Comparison of ENCODE assay signal across 8 cellular contexts in genomic region chr11:126268708-126269579, GRCh38. TPM values are rescaled to one million over a fixed set of nuclear protein-coding genes. Genes with fewer than 3 reads are reported as not detected.
DNase-seq lines count a peak whose midpoint lies in the region; ATAC-seq and TF ChIP-seq lines count a peak whose summit lies in the region.

FOXRED1 (plus strand) TSS chr11:126269154; CDS start chr11:126269207, 53 bp downstream.
SRPRA (minus strand) TSS chr11:126268895; CDS start chr11:126268804, 91 bp downstream.

- H3K27ac Mint-ChIP-seq in T-helper 17 cell (peak within 1 kb of the TSS; percentile 100), progenitor cell of endocrine pancreas (peak within 1 kb of the TSS; percentile 99)

- H3K27me3 Mint-ChIP-seq in T-helper 17 cell (no peaks in the 10 kb centered on the region), progenitor cell of endocrine pancreas (no peaks in the 10 kb centered on the region)

- no peak for TF ChIP-seq CTCF in progenitor cell of endocrine pancreas (IDR thresholded peaks at IDR 0.05; ENCODE audit: unreplicated experiment)

- H3K4me1 Mint-ChIP-seq in T-helper 17 cell: peaks cover 34% of the 10 kb centered on the region
- peaks cover 19% of the 10 kb centered on the region for H3K4me1 Mint-ChIP-seq in progenitor cell of endocrine pancreas (ENCODE audit: low read depth)

- peak; percentile 85 for TF ChIP-seq POLR2A in GM15510 (IDR thresholded peaks at IDR 0.05; ENCODE audit: borderline replicate concordance, extremely low read depth, insufficient read length)

- no peaks in the 10 kb centered on the region for H3K9me3 ChIP-seq in T-helper 17 cell (ENCODE audit: control insufficient read depth, low read length, poor library complexity, severe bottlenecking)

- no peaks in the 10 kb centered on the region for H3K9me3 Mint-ChIP-seq in progenitor cell of endocrine pancreas (ENCODE audit: low read depth)

- peaks cover 3% of the 10 kb centered on the region for H3K36me3 Mint-ChIP-seq in T-helper 17 cell (ENCODE audit: low read depth)
- peaks cover 18% of the 10 kb centered on the region for H3K36me3 Mint-ChIP-seq in progenitor cell of endocrine pancreas (ENCODE audit: insufficient read depth)

- peak; percentile 82 for DNase-seq in NCI-H1694 treated with DMSO at 0.1 percent for 48 hours (lab: John Stamatoyannopoulos, UW)
- peak; percentile 99 to 100 (median 99) for DNase-seq in T-helper 17 cell
- peak; percentile 87 to 100 (median 98) for DNase-seq in amygdala (lab: John Stamatoyannopoulos, UW)
- peak; percentile 100 for DNase-seq in left cardiac atrium
- DNase-seq in progenitor cell of endocrine pancreas (ENCODE audit: low spot score, unreplicated experiment): peak; percentile 100
- DNase-seq in ureter (ENCODE audit: low spot score): peak; percentile 100

- peak; percentile 99 for ATAC-seq in HG02885 (IDR thresholded peaks at IDR 0.05; ENCODE audit: poor library complexity, unreplicated experiment)
- ATAC-seq in T-helper 17 cell: peak; percentile 98
- peak; percentile 99 to 100 for ATAC-seq in left cardiac atrium

- intact Hi-C loops in left cardiac atrium (cut with DNase I): loop anchor here in 1 of 2 donors (10.0 kb wide), 1 partner anchor 54 kb away; the partner anchor contains the start of genes FAM118B and RPUSD4

- H3K4me3 Mint-ChIP-seq in T-helper 17 cell: peak within 1 kb of the TSS; percentile 96
- peak within 1 kb of the TSS; percentile 96 for H3K4me3 Mint-ChIP-seq in progenitor cell of endocrine pancreas (ENCODE audit: low read depth)

RNA-seq across cellular contexts. Expression of gene FOXRED1, which starts in this region (rescaled TPM):
- total RNA-seq in T-helper 17 cell (10 to 100 TPM; 21.7 to 24.9 TPM), left cardiac atrium (10 to 100 TPM; 21.0 to 25.3 TPM), progenitor cell of endocrine pancreas (63.8 and 64.7 TPM in 2 replicates), ureter (29.8 TPM)

RNA-seq across cellular contexts. Expression of gene SRPRA, which starts in this region (rescaled TPM):
- total RNA-seq in T-helper 17 cell (100 to 1,000 TPM; 182 to 192 TPM), left cardiac atrium (10 to 100 TPM; 65.1 to 95.7 TPM), progenitor cell of endocrine pancreas (79.2 and 80.9 TPM in 2 replicates), ureter (130 TPM)

Comparison
In these comparisons a context has a peak if more than half of its experiments do, and no peak if none do; other contexts are left out.
1. Peak in every context shown above with its lines: DNase-seq and ATAC-seq.